28 cellular contexts compared by ENCODE assay signal in the genomic region with DNA sequence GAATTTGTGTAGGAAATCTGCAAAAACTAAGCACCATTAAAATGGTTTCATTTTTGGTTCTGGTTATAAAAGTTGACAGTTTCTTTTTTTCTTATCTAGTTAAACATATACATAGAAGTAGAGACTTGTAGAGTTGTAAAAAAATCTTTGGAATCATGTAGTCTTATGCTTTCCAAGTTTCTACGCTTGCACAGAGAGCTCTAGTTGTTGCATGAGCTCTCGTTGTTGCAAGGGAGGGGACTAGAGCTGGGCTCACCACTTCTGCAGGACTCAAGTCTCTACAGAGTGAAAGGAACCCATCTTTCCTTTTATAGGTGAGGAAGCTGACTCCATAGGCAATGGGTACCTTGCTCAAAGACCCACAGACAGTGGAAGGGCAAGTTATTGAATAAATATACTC.
"Had no signal": no experiment of that assay in that cellular context is flagged by ENCODE, and none has a peak within 500 bp of the region (broad histone marks: within the 10 kb centered on the region; RNA-seq: fewer than 3 reads in every experiment).

No MANE protein-coding gene starts in this region.

- H3K4me3 ChIP-seq: Peyer's patch, SJSA1 had no signal

- DNase-seq: Karpas-422, MM.1S, MV-4-11, NCI-H1092, NCI-H1105, NCI-H1417 treated with DMSO at 0.1 percent for 48 hours, NCI-H1436 treated with DMSO at 0.1 percent for 48 hours, NCI-H1694 treated with DMSO at 0.1 percent for 48 hours, NCI-H187 treated with DMSO at 0.1 percent for 48 hours, NCI-H2029, NCI-H2081, NCI-H2171, NCI-H226, NCI-H446 treated with DMSO at 0.1 percent for 48 hours, NCI-H510A, NCI-H524, NCI-H526, NCI-H69, NCI-H748 treated with DMSO at 0.1 percent for 48 hours, NCI-H82, PC-3, Peyer's patch, Right ventricle myocardium superior, RPMI8226, SHP77 treated with DMSO at 0.1 percent for 48 hours, SK-N-SH, T-cell had no signal

- H3K27me3 ChIP-seq: Peyer's patch, SJSA1 had no signal

- H3K36me3 ChIP-seq: Peyer's patch, SJSA1 had no signal

- H3K4me1 ChIP-seq: Peyer's patch had no signal

- H3K9me3 ChIP-seq: Peyer's patch, SJSA1, SK-N-SH had no signal

- H3K9ac ChIP-seq: SK-N-SH had no signal

- ATAC-seq: PC-3, T-cell had no signal

- H3K27ac ChIP-seq: Peyer's patch, SJSA1 had no signal

- H3K4me2 ChIP-seq: SK-N-SH had no signal
